In the genomic region with DNA sequence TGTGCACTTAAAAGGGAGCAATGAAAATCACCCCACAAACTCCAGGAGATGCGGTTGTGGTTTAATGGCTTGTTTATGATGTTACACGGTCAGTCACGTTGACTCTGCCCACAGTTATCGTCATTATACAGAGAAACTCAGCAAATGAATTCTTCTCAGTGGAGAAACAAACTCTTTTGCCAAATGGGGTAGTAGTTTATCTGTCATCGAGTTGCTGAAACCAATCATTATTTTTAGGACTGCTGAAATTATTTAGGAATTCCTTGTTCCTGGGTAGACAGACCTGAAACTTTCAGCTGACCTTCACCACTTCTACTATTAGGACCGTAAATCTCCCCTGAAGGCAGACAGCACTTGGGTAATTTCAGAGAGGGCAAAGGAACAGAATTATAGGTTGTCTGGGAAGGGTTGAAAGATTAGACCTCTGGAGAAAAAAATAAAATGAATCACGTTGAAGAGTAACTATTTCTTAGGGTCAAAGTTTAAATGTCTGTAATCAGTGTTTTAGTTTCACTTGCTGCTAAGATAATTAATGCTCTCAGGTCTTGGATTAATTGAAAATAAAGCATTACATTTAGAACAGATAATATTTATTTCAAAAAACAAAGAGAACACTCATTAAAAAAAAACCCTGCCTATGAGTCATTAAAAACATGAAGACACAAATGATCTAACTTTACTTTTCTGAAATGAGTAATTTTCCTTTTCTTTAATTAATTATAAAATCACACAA, we compare ENCODE assay signal across 26 cellular contexts. TPM values are rescaled to one million over a fixed set of nuclear protein-coding genes. Genes with fewer than 3 reads are reported as not detected.
DNase-seq lines count a peak whose midpoint lies in the region; ATAC-seq and TF ChIP-seq lines count a peak whose summit lies in the region.
"Had no signal": no experiment of that assay in that cellular context is flagged by ENCODE, and none has a peak within 500 bp of the region (broad histone marks: within the 10 kb centered on the region; RNA-seq: fewer than 3 reads in every experiment).

No MANE protein-coding gene starts in this region.

- intact Hi-C loops in left colon (cut with DNase I, micrococcal nuclease) (no loop called here), mucosa of descending colon (cut with DNase I, micrococcal nuclease) (no loop called here)

- TF ChIP-seq CTCF in AG04449 (IDR thresholded peaks at IDR 0.05; ENCODE audit: insufficient read depth, low read length, missing control alignments) (no peak), mucosa of descending colon (IDR thresholded peaks at IDR 0.05) (no peak)

- POLR2A ChIA-PET in AG04449 (lab: Yijun Ruan, JAX), result no interaction called here

- H3K4me3 ChIP-seq in AG04449 (ENCODE audit: low read depth, low read length), result no peak overlapping the region
- H3K4me3 ChIP-seq in mucosa of descending colon, result no peak overlapping the region
- H3K4me3 ChIP-seq: BLaER1, skin epidermis had no signal

- no peaks in the 10 kb centered on the region for H3K4me1 ChIP-seq in mucosa of descending colon (ENCODE audit: low read depth)
- H3K4me1 ChIP-seq: BLaER1 had no signal

- CTCF ChIA-PET in AG04449 (lab: Yijun Ruan, JAX), result interaction anchor here (1.2 kb wide), 1 partner anchor 261 kb away, joined by 3 read pairs; no protein-coding TSS in a partner anchor

- DNase-seq in AG04449 (ENCODE audit: low read depth, low spot score) (peak; percentile 29), H4 (ENCODE audit: low spot score) (peak; percentile 57), amniotic epithelial cell (ENCODE audit: low read depth) (peak; percentile 72), left colon (no peak), HUDEP-2 (lab: John Stamatoyannopoulos, UW; ENCODE audit: unreplicated experiment in 76 of 76) (no peak), mucosa of descending colon (no peak), NCI-H2029 (lab: John Stamatoyannopoulos, UW) (no peak)
- DNase-seq: 8988T; activated CD4-positive, alpha-beta T cell treated with anti-CD3 and anti-CD28 coated beads, Interleukin-2, amount 50 U/mL, for 1 hour; activated CD8-positive, alpha-beta memory T cell treated with anti-CD3 and anti-CD28 coated beads, Interleukin-2, amount 10 ng/mL, durations not matched to agents 7 days and 5 days; activated naive CD4-positive, alpha-beta T cell treated with anti-CD3 and anti-CD28 coated beads, Interleukin-2, amount 10 ng/mL, durations not matched to agents 7 days and 5 days; activated T-cell treated with anti-CD3 and anti-CD28 coated beads, Interleukin-2, amount 50 U/mL, for 72 hours; aorta; DMS53; naive B cell; NCI-H1930; NCI-H345; occipital lobe; SK-N-SH; stimulated activated CD4-positive, alpha-beta T cell treated with anti-CD3 and anti-CD28 coated beads, Interleukin-2, amount 100 ng/mL, for 48 hours had no signal

- no peaks in the 10 kb centered on the region for H3K36me3 ChIP-seq in mucosa of descending colon (ENCODE audit: low read depth)
- H3K36me3 ChIP-seq: BLaER1 had no signal

- ATAC-seq in left colon, result peak; percentile 26
- ATAC-seq in GM18520 (IDR thresholded peaks at IDR 0.05; ENCODE audit: unreplicated experiment), result no peak
- ATAC-seq in mucosa of descending colon, result no peak
- ATAC-seq: activated CD8-positive, alpha-beta memory T cell treated with anti-CD3 and anti-CD28 coated beads, Interleukin-2, amount 10 ng/mL, durations not matched to agents 7 days and 5 days; activated T-cell treated with anti-CD3 and anti-CD28 coated beads, Interleukin-2, amount 50 U/mL, for 72 hours; stimulated activated effector memory CD8-positive, alpha-beta T cell treated with anti-CD3 and anti-CD28 coated beads, Interleukin-12 subunit alpha, Interleukin-12 subunit beta, amount 100 ng/mL, for 72 hours had no signal

- no peaks in the 10 kb centered on the region for H3K9me3 ChIP-seq in mucosa of descending colon
- H3K9me3 ChIP-seq: SK-N-SH had no signal

RNA-seq across cellular contexts. Expression of gene LYPD6, which starts 52.1 kb away (rescaled TPM):
- 8.6 and 9.8 TPM in 2 replicates for total RNA-seq in H4 (2014; rRNA removed; shearing (Covaris generic))
- total RNA-seq in left colon, result 1 to 10 TPM; 3.5 to 4.0 TPM
- total RNA-seq in mucosa of descending colon, result 1 to 10 TPM; 2.0 to 2.4 (median 2.2) TPM
- total RNA-seq: activated CD8-positive, alpha-beta memory T cell treated with anti-CD3 and anti-CD28 coated beads, Interleukin-2, amount 10 ng/mL, durations not matched to agents 7 days and 5 days; activated T-cell treated with anti-CD3 and anti-CD28 coated beads, Interleukin-2, amount 50 U/mL, for 72 hours; OCI-LY7; T-helper 2 cell treated with Interferon-gamma antibody and Interleukin-4, amounts not matched to agents 100 ng/mL and 5 ng/mL, for 36 hours had no signal

Comparison
In these comparisons a context has a peak if more than half of its experiments do, and no peak if none do; other contexts are left out.
1. DNase-seq: peak in AG04449 (single experiment), H4 (single experiment) and amniotic epithelial cell (single experiment); none in left colon (0 of 2), HUDEP-2 (0 of 76), mucosa of descending colon (0 of 3) and NCI-H2029 (single experiment).